ENCODE assay signal across 11 cellular contexts in genomic region chr4:19739101-19739651, GRCh38.
DNase-seq lines count a peak whose midpoint lies in the region; ATAC-seq, FAIRE-seq and TF ChIP-seq lines count a peak whose summit lies in the region.
"Had no signal": no experiment of that assay in that cellular context is flagged by ENCODE, and none has a peak within 500 bp of the region (broad histone marks: within the 10 kb centered on the region; RNA-seq: fewer than 3 reads in every experiment).

No MANE protein-coding gene starts in this region.

- H3K4me1 ChIP-seq in astrocyte (ENCODE audit: insufficient read depth, low read length) (peaks cover 9% of the 10 kb centered on the region), tibial nerve (peaks cover 0 to 8% (median 0%) of the 10 kb centered on the region in 4 donors)

- H3K4me3 ChIP-seq in astrocyte (ENCODE audit: insufficient read depth, low read depth, low read length) (peak overlapping the region; percentile 40), tibial nerve (no peak overlapping the region)

- ATAC-seq in memory B cell (ENCODE audit: low read depth) = peak; percentile 24

- H3K36me3 Mint-ChIP-seq in astrocyte (ENCODE audit: low read depth, unreplicated experiment) = no peaks in the 10 kb centered on the region
- H3K36me3 Mint-ChIP-seq in memory B cell = no peaks in the 10 kb centered on the region

- H3K4me3 Mint-ChIP-seq in astrocyte (ENCODE audit: unreplicated experiment) (no peak overlapping the region), memory B cell (no peak overlapping the region)
- H3K4me3 Mint-ChIP-seq: activated naive CD4-positive, alpha-beta T cell treated with anti-CD3 and anti-CD28 coated beads for 36 hours had no signal

- H3K27me3 Mint-ChIP-seq in astrocyte (ENCODE audit: low read depth, unreplicated experiment) (no peaks in the 10 kb centered on the region), memory B cell (no peaks in the 10 kb centered on the region)

- H3K79me2 ChIP-seq in astrocyte (ENCODE audit: insufficient read depth, low read length) = no peaks in the 10 kb centered on the region

- TF ChIP-seq EP300 in tibial nerve (IDR thresholded peaks at IDR 0.05) = no peak

- no peak for TF ChIP-seq CTCF in AG09319 (IDR thresholded peaks at IDR 0.05; ENCODE audit: low read depth, low read length)
- TF ChIP-seq CTCF in astrocyte (IDR thresholded peaks at IDR 0.05; ENCODE audit: insufficient read depth, low read depth, low read length) = no peak
- no peak for TF ChIP-seq CTCF in tibial nerve (IDR thresholded peaks at IDR 0.05)

- H3K9me3 Mint-ChIP-seq in astrocyte (ENCODE audit: unreplicated experiment) = no peaks in the 10 kb centered on the region
- peaks cover 1% of the 10 kb centered on the region for H3K9me3 Mint-ChIP-seq in memory B cell

- peak overlapping the region; percentile 64 for H3K27ac ChIP-seq in astrocyte (ENCODE audit: low read depth, low read length)
- no peak overlapping the region for H3K27ac ChIP-seq in tibial nerve

- H3K9ac ChIP-seq in astrocyte (ENCODE audit: low read length) = peak overlapping the region; percentile 50

- no peaks in the 10 kb centered on the region for H3K36me3 ChIP-seq in astrocyte (ENCODE audit: insufficient read depth, low read length)
- no peaks in the 10 kb centered on the region for H3K36me3 ChIP-seq in tibial nerve

- H4K20me1 ChIP-seq in astrocyte (ENCODE audit: insufficient read depth, low read length) = no peaks in the 10 kb centered on the region

- peak overlapping the region; percentile 80 for H3K4me2 ChIP-seq in astrocyte (ENCODE audit: low read length)

- peak; percentile 97 for FAIRE-seq in astrocyte (lab: Jason Lieb, UNC)
- FAIRE-seq: islet of Langerhans had no signal

- H3K9me3 ChIP-seq in astrocyte (ENCODE audit: insufficient read depth, low read depth, low read length) = no peaks in the 10 kb centered on the region
- no peaks in the 10 kb centered on the region for H3K9me3 ChIP-seq in tibial nerve

- WGBS in tibial nerve, 2 donors = 42 to 47% methylated on average over 7 of the region's 7 CpGs

- H3K27ac Mint-ChIP-seq in astrocyte (ENCODE audit: unreplicated experiment) (peak overlapping the region; percentile 98), memory B cell (no peak overlapping the region)
- H3K27ac Mint-ChIP-seq: activated naive CD4-positive, alpha-beta T cell treated with anti-CD3 and anti-CD28 coated beads for 36 hours had no signal

- TF ChIP-seq POLR2A in tibial nerve (IDR thresholded peaks at IDR 0.05) = no peak

- H3K4me1 Mint-ChIP-seq in astrocyte (ENCODE audit: low read depth, unreplicated experiment) = peaks cover 25% of the 10 kb centered on the region
- H3K4me1 Mint-ChIP-seq in memory B cell = peaks cover 5% of the 10 kb centered on the region

- DNase-seq in AG09319 (ENCODE audit: extremely low read depth, low read depth) (peak; percentile 64), LHCN-M2 (ENCODE audit: low read depth) (peak; percentile 83), astrocyte (ENCODE audit: low read depth) (peak; percentile 95), memory B cell (ENCODE audit: low spot score in 2 of 2) (no peak), epidermal melanocyte (ENCODE audit: insufficient read length, low spot score) (no peak), tibial nerve (ENCODE audit: low spot score in 2 of 2) (no peak)
- DNase-seq in activated CD4-positive, alpha-beta T cell treated with anti-CD3 and anti-CD28 coated beads, Interleukin-2, amount 50 U/mL, for 4 hours = no peak
- no peak for DNase-seq in stimulated activated CD4-positive, alpha-beta T cell treated with anti-CD3 and anti-CD28 coated beads, Interleukin-15, amount 100 ng/mL, for 24 hours
- DNase-seq: activated naive CD4-positive, alpha-beta T cell treated with anti-CD3 and anti-CD28 coated beads for 36 hours; NK-92 treated with Interleukin-12 subunit alpha and Interleukin-12 subunit beta, amount 100 ng/mL, for 24 hours had no signal

- peak overlapping the region; percentile 45 for H2AFZ ChIP-seq in astrocyte (ENCODE audit: low read depth, low read length)

- H3K27me3 ChIP-seq in astrocyte (ENCODE audit: insufficient read depth, low read length) (no peaks in the 10 kb centered on the region), tibial nerve (no peaks in the 10 kb centered on the region)

Comparison
In these comparisons a context has a peak if more than half of its experiments do, and no peak if none do; other contexts are left out.
1. DNase-seq: peak in AG09319 (single experiment), LHCN-M2 (single experiment) and astrocyte (single experiment); none in memory B cell (0 of 2), activated CD4-positive, alpha-beta T cell treated with anti-CD3 and anti-CD28 coated beads, Interleukin-2, amount 50 U/mL, for 4 hours (0 of 2), stimulated activated CD4-positive, alpha-beta T cell treated with anti-CD3 and anti-CD28 coated beads, Interleukin-15, amount 100 ng/mL, for 24 hours (single experiment), epidermal melanocyte (single experiment) and tibial nerve (0 of 2).